In genomic region chr2:164014068-164014577, GRCh38 we compare ENCODE assay signal across 11 cellular contexts.
DNase-seq lines count a peak whose midpoint lies in the region; ATAC-seq, FAIRE-seq and TF ChIP-seq lines count a peak whose summit lies in the region.
"Had no signal": no experiment of that assay in that cellular context is flagged by ENCODE, and none has a peak within 500 bp of the region (broad histone marks: within the 10 kb centered on the region; RNA-seq: fewer than 3 reads in every experiment).

No MANE protein-coding gene starts in this region.

- H4K5ac ChIP-seq in H1 (ENCODE audit: insufficient read length, low read depth, low read length) = no peak overlapping the region

- H2AK5ac ChIP-seq in H1 (ENCODE audit: low read depth, low read length) = no peak overlapping the region

- no peak overlapping the region for H2BK15ac ChIP-seq in H1 (ENCODE audit: low read length)

- no peak overlapping the region for H2BK20ac ChIP-seq in H1 (ENCODE audit: low read length)

- DNase-seq in NCI-H1436 treated with DMSO at 0.1 percent for 48 hours (lab: John Stamatoyannopoulos, UW) (peak; percentile 24), H1 (ENCODE audit: low read depth in 1 of 2, low spot score in 2 of 2) (no peak), left kidney (ENCODE audit: low read depth, low spot score) (peak; percentile 48), substantia nigra (lab: John Stamatoyannopoulos, UW) (peak in 41 of 49 donors; percentile 4 to 79 (median 36)), right lobe of liver (no peak)
- no peak for DNase-seq in activated CD4-positive, alpha-beta T cell treated with anti-CD3 and anti-CD28 coated beads for 48 hours
- no peak for DNase-seq in activated T-cell treated with anti-CD3 and anti-CD28 coated beads, Interleukin-2, amount 50 U/mL, for 1 hour
- DNase-seq: NCI-H2171 treated with DMSO at 0.1 percent for 48 hours; stimulated activated naive CD8-positive, alpha-beta T cell treated with anti-CD3 and anti-CD28 coated beads, Interleukin-15, amount 100 ng/mL, for 72 hours had no signal

- FAIRE-seq in H1 (lab: Jason Lieb, UNC) = no peak
- FAIRE-seq: colon had no signal

- no peak overlapping the region for H4K91ac ChIP-seq in H1 (replicated peaks; ENCODE audit: insufficient read length, low read length)

- H3K9me3 ChIP-seq in H1 (ENCODE audit: insufficient read depth in 2 of 2, low read depth in 1 of 2, low read length in 1 of 2) (no peaks in the 10 kb centered on the region), right lobe of liver (no peaks in the 10 kb centered on the region)

- no peak overlapping the region for H3K4ac ChIP-seq in H1 (replicated peaks; ENCODE audit: insufficient read length, low read depth, low read length)

- no peak overlapping the region for H2BK12ac ChIP-seq in H1 (ENCODE audit: low read depth, low read length)

- H3K27me3 ChIP-seq in H1 (replicated peaks in 1 of 4; ENCODE audit: control insufficient read depth in 3 of 4, extremely low read depth in 1 of 4, insufficient read depth in 3 of 4, low read length in 3 of 4) = no peaks in the 10 kb centered on the region
- H3K27me3 ChIP-seq in right lobe of liver = no peaks in the 10 kb centered on the region

- peak overlapping the region in 1 of 2 experiments; percentile 10; a peak in 1 of 4 replicates for H3K4me2 ChIP-seq in H1 (ENCODE audit: insufficient read depth in 1 of 2, low read depth in 2 of 2, low read length in 2 of 2)

- no peak overlapping the region for H3K18ac ChIP-seq in H1 (ENCODE audit: extremely low read depth, low read length)

- H3K79me1 ChIP-seq in H1 (ENCODE audit: low read depth, low read length) = no peaks in the 10 kb centered on the region

- H3K79me2 ChIP-seq in H1 (ENCODE audit: control insufficient read depth in 1 of 2, insufficient read depth in 2 of 2, low read length in 2 of 2) = no peaks in the 10 kb centered on the region

- TF ChIP-seq CTCF in H1 (IDR thresholded peaks at IDR 0.05; ENCODE audit: control extremely low read depth in 1 of 3, insufficient read depth in 1 of 3, low read depth in 1 of 3, low read length in 3 of 3) (no peak), right lobe of liver (IDR thresholded peaks at IDR 0.05) (no peak)

- H3K9ac ChIP-seq in H1 (replicated peaks in 1 of 4; ENCODE audit: extremely low read depth in 1 of 4, low read depth in 3 of 4, low read length in 3 of 4) = no peak overlapping the region

- H3K4me1 ChIP-seq in H1 (replicated peaks in 1 of 4; ENCODE audit: control insufficient read depth in 3 of 4, insufficient read depth in 4 of 4, low read length in 3 of 4) = peaks cover 0 to 4% (median 1%) of the 10 kb centered on the region in 4 experiments; a peak in 3 of 7 replicates
- H3K4me1 ChIP-seq in right lobe of liver = no peaks in the 10 kb centered on the region

- H3K4me3 ChIP-seq in H1 (ENCODE audit: extremely low read depth in 1 of 4, insufficient read depth in 2 of 4, low read depth in 3 of 4, low read length in 4 of 4) (no peak overlapping the region), right lobe of liver (no peak overlapping the region)

- no peaks in the 10 kb centered on the region for H4K20me1 ChIP-seq in H1 (replicated peaks in 1 of 2; ENCODE audit: control insufficient read depth in 1 of 2, insufficient read depth in 2 of 2, low read length in 2 of 2)

- TF ChIP-seq RAD21 in H1 (IDR thresholded peaks at IDR 0.05 in 1 of 2, conservative IDR thresholded peaks at IDR 0.05 in 1 of 2; ENCODE audit: low read depth in 2 of 2, low read length in 2 of 2) = no peak

- CTCF ChIA-PET in H1 (lab: Charles Lee; ENCODE audit: partially characterized antibody) = interaction anchor here (1.4 to 1.6 kb wide), 2 partner anchors 47 to 847 kb away, joined by 3 to 7 read pairs; no protein-coding TSS in a partner anchor

- TF ChIP-seq EP300 in H1 (IDR thresholded peaks at IDR 0.05; ENCODE audit: borderline replicate concordance in 1 of 2, low read depth in 2 of 2, low read length in 2 of 2) = no peak

- H3K14ac ChIP-seq in H1 (ENCODE audit: insufficient read length) = no peak overlapping the region

- H3K23ac ChIP-seq in H1 (ENCODE audit: insufficient read length) = no peak overlapping the region

- intact Hi-C loops in right lobe of liver (cut with DNase I) = no loop called here

- TF ChIP-seq POLR2A in H1 (IDR thresholded peaks at IDR 0.05; ENCODE audit: control extremely low read depth in 1 of 2, low read depth in 2 of 2, low read length in 2 of 2) (no peak), right lobe of liver (IDR thresholded peaks at IDR 0.05) (no peak)

- peak overlapping the region; percentile 57; the same call in 1 of the 2 replicates for H2AFZ ChIP-seq in H1 (ENCODE audit: low read length)

- H3K27ac ChIP-seq in H1 (ENCODE audit: low read depth, low read length) (no peak overlapping the region), substantia nigra (ENCODE audit: low read depth, low read length, poor library complexity, severe bottlenecking) (peak overlapping the region; percentile 85), right lobe of liver (no peak overlapping the region)

- H2BK120ac ChIP-seq in H1 (replicated peaks; ENCODE audit: low read depth, low read length) = no peak overlapping the region

- no peak overlapping the region for H4K8ac ChIP-seq in H1 (ENCODE audit: extremely low read depth, insufficient read depth, low read length)

- 76% methylated on average over 8 of the region's 8 CpGs; no CpG with 5 or more reads in 1 of the 2 experiments for WGBS in H1 (ENCODE audit: extremely low coverage in 1 of 2, insufficient coverage in 1 of 2, insufficient read length in 1 of 2, insufficient replicate concordance in 2 of 2, low coverage in 1 of 2, low lambda C conversion rate in 2 of 2, missing lambda C conversion rate in 1 of 2), 2 experiments
- 63% methylated on average over 8 of the region's 8 CpGs for WGBS in right lobe of liver (ENCODE audit: insufficient coverage, low coverage, low lambda C conversion rate, missing lambda C conversion rate)

- no peaks in the 10 kb centered on the region for H3K23me2 ChIP-seq in H1 (ENCODE audit: low read depth, low read length)

- no peaks in the 10 kb centered on the region for H3K36me3 ChIP-seq in H1 (ENCODE audit: control insufficient read depth in 2 of 4, insufficient read depth in 4 of 4, low read length in 3 of 4)
- H3K36me3 ChIP-seq in right lobe of liver = no peaks in the 10 kb centered on the region

- H2BK5ac ChIP-seq in H1 (ENCODE audit: low read depth, low read length) = no peak overlapping the region

- H3K56ac ChIP-seq in H1 (replicated peaks; ENCODE audit: insufficient read length, low read depth, low read length) = no peak overlapping the region

- ATAC-seq in right lobe of liver (no peak), GM21360 (IDR thresholded peaks at IDR 0.05; ENCODE audit: unreplicated experiment) (no peak)
- ATAC-seq: stimulated activated naive CD8-positive, alpha-beta T cell treated with anti-CD3 and anti-CD28 coated beads, Interleukin-15, amount 100 ng/mL, for 72 hours had no signal

- POLR2A ChIA-PET in H1 (lab: Charles Lee; ENCODE audit: partially characterized antibody) = no interaction called here

TF ChIP-seq in H1, 55 proteins besides CTCF, POLR2A, EP300 and RAD21:
- TF ChIP-seq SIN3A (conservative IDR thresholded peaks at IDR 0.05 in 1 of 2, IDR thresholded peaks at IDR 0.05 in 1 of 2; ENCODE audit: low read depth in 1 of 2, low read length in 2 of 2) = no peak
- TF ChIP-seq SIRT6 (IDR thresholded peaks at IDR 0.05; ENCODE audit: low read length) = no peak
- no peak for TF ChIP-seq SP2 (IDR thresholded peaks at IDR 0.05; ENCODE audit: low read length)
- no peak for TF ChIP-seq CHD2 (IDR thresholded peaks at IDR 0.05; ENCODE audit: low read length)

Comparison
In these comparisons a context has a peak if more than half of its experiments do, and no peak if none do; other contexts are left out.
1. DNase-seq: peak in NCI-H1436 treated with DMSO at 0.1 percent for 48 hours (single experiment), left kidney (single experiment) and substantia nigra (41 of 49); none in H1 (0 of 2), activated CD4-positive, alpha-beta T cell treated with anti-CD3 and anti-CD28 coated beads for 48 hours (single experiment), activated T-cell treated with anti-CD3 and anti-CD28 coated beads, Interleukin-2, amount 50 U/mL, for 1 hour (single experiment) and right lobe of liver (0 of 3).